Comparison of ENCODE assay signal across 9 cellular contexts in genomic region chr2:25293958-25294513, GRCh38. TPM values are rescaled to one million over a fixed set of nuclear protein-coding genes. Genes with fewer than 3 reads are reported as not detected.
DNase-seq lines count a peak whose midpoint lies in the region; ATAC-seq and TF ChIP-seq lines count a peak whose summit lies in the region.
"Had no signal": no experiment of that assay in that cellular context is flagged by ENCODE, and none has a peak within 500 bp of the region (broad histone marks: within the 10 kb centered on the region; RNA-seq: fewer than 3 reads in every experiment).

No MANE protein-coding gene starts in this region.

- DNase-seq in T-cell (peak in 2 of 34 experiments; percentile 31 to 34), heart right ventricle (no peak), NCI-H446 treated with DMSO at 0.1 percent for 48 hours (lab: John Stamatoyannopoulos, UW) (no peak), GM13977 (ENCODE audit: low spot score) (no peak)
- DNase-seq in stimulated activated naive CD8-positive, alpha-beta T cell treated with anti-CD3 and anti-CD28 coated beads, Interleukin-15, amount 100 ng/mL, for 72 hours, result no peak
- DNase-seq in effector CD4-positive, alpha-beta T cell, result no peak
- DNase-seq: cerebellar nuclear complex, T-helper 9 cell had no signal

- peaks cover 31 to 71% (median 60%) of the 10 kb centered on the region in 9 donors for H3K4me1 ChIP-seq in heart right ventricle

- peaks cover 0 to 27% (median 4%) of the 10 kb centered on the region in 9 donors for H3K36me3 ChIP-seq in heart right ventricle

- H3K4me3 Mint-ChIP-seq in T-cell, result peak overlapping the region; percentile 45 to 77 (median 50)
- peak overlapping the region; percentile 74 to 80 for H3K4me3 Mint-ChIP-seq in stimulated activated naive CD8-positive, alpha-beta T cell treated with anti-CD3 and anti-CD28 coated beads, Interleukin-15, amount 100 ng/mL, for 72 hours

- H3K4me3 ChIP-seq in heart right ventricle, result peak overlapping the region in 1 of 10 donors; percentile 42

- H3K36me3 Mint-ChIP-seq in T-cell, result peaks cover 4% of the 10 kb centered on the region

- POLR2A ChIA-PET in T-cell (lab: Charles Lee), result interaction anchor here (0.6 to 0.9 kb wide), 2 partner anchors 9 to 20 kb away, joined by 3 to 4 read pairs; no protein-coding TSS in a partner anchor

- no peak for TF ChIP-seq CTCF in heart right ventricle (IDR thresholded peaks at IDR 0.05)
- TF ChIP-seq CTCF in GM13977 (IDR thresholded peaks at IDR 0.05; ENCODE audit: extremely low read depth, insufficient read depth, missing control alignments), result no peak

- H3K9me3 ChIP-seq in heart right ventricle, result no peaks in the 10 kb centered on the region

- H3K27ac Mint-ChIP-seq in T-cell, result peak overlapping the region; percentile 96 to 97
- H3K27ac Mint-ChIP-seq in stimulated activated naive CD8-positive, alpha-beta T cell treated with anti-CD3 and anti-CD28 coated beads, Interleukin-15, amount 100 ng/mL, for 72 hours, result peak overlapping the region; percentile 72 to 89

- H3K27ac ChIP-seq in heart right ventricle, result peak overlapping the region; percentile 94 to 98 (median 96)

- H3K27me3 Mint-ChIP-seq in T-cell, result no peaks in the 10 kb centered on the region
- no peaks in the 10 kb centered on the region for H3K27me3 Mint-ChIP-seq in stimulated activated naive CD8-positive, alpha-beta T cell treated with anti-CD3 and anti-CD28 coated beads, Interleukin-15, amount 100 ng/mL, for 72 hours

- WGBS in heart right ventricle, 2 donors, result 41 to 49% methylated on average over 11 of the region's 11 CpGs

- H3K27me3 ChIP-seq in heart right ventricle, result no peaks in the 10 kb centered on the region

- peaks cover 52 to 58% (median 58%) of the 10 kb centered on the region in 3 donors for H3K4me1 Mint-ChIP-seq in T-cell
- peaks cover 96% of the 10 kb centered on the region for H3K4me1 Mint-ChIP-seq in stimulated activated naive CD8-positive, alpha-beta T cell treated with anti-CD3 and anti-CD28 coated beads, Interleukin-15, amount 100 ng/mL, for 72 hours

- intact Hi-C loops in heart right ventricle (cut with DNase I), result loop anchor here in 1 of 10 donors (2.0 kb wide), 1 partner anchor 15 kb away; no protein-coding TSS in a partner anchor

- in situ Hi-C loops in GM13977 (cut with MboI; ENCODE audit: low pct_unique_long_range_greater_than_20kb, low sequenced_read_pairs, unreplicated experiment), result no loop called here

- CTCF ChIA-PET in T-cell (lab: Charles Lee), result interaction anchor here (0.8 to 1.5 kb wide), 5 partner anchors 14 to 68 kb away, joined by 3 to 10 read pairs (median 4); no protein-coding TSS in a partner anchor

- no peaks in the 10 kb centered on the region for H3K9me3 Mint-ChIP-seq in T-cell
- no peaks in the 10 kb centered on the region for H3K9me3 Mint-ChIP-seq in stimulated activated naive CD8-positive, alpha-beta T cell treated with anti-CD3 and anti-CD28 coated beads, Interleukin-15, amount 100 ng/mL, for 72 hours

- peak; percentile 9 for ATAC-seq in GM21717 (IDR thresholded peaks at IDR 0.05; ENCODE audit: unreplicated experiment)
- peak; percentile 7 to 29 (median 18) for ATAC-seq in T-cell (replicated peaks in 1 of 4)
- peak in 6 of 8 donors; percentile 1 to 15 (median 12) for ATAC-seq in heart right ventricle
- peak; percentile 1 for ATAC-seq in stimulated activated naive CD8-positive, alpha-beta T cell treated with anti-CD3 and anti-CD28 coated beads, Interleukin-15, amount 100 ng/mL, for 72 hours

RNA-seq across cellular contexts. Expression of gene DNMT3A, which starts 47.7 kb away (rescaled TPM):
- total RNA-seq in T-cell, result 100 to 1,000 TPM in 1 of 5 donors, 10 to 100 TPM in 4; 78.7 to 125 (median 93.2) TPM
- 10 to 100 TPM; 14.8 to 23.7 (median 19.4) TPM for total RNA-seq in heart right ventricle
- polyA plus RNA-seq in heart right ventricle, result 10 to 100 TPM in 1 of 2 donors, 1 to 10 TPM in 1; 4.7 to 10.3 TPM
